ENCODE assay signal across 9 cellular contexts in genomic region chr10:123993534-123994416, GRCh38.
A peak's percentile ranks its signal among the peaks of the same experiment; 100 is the strongest.
DNase-seq lines count a peak whose midpoint lies in the region; ATAC-seq, FAIRE-seq and TF ChIP-seq lines count a peak whose summit lies in the region.
"Had no signal": no experiment of that assay in that cellular context is flagged by ENCODE, and none has a peak within 500 bp of the region (broad histone marks: within the 10 kb centered on the region; RNA-seq: fewer than 3 reads in every experiment).

No MANE protein-coding gene starts in this region.

- peak overlapping the region; percentile 57; the same call in 1 of the 3 replicates for H3K4me3 ChIP-seq in A549
- H3K4me3 ChIP-seq in K562, result no peak overlapping the region
- peak overlapping the region; percentile 30 to 69 for H3K4me3 ChIP-seq in muscle layer of colon (ENCODE audit: low read depth in 1 of 2, low read length in 2 of 2)
- peak overlapping the region in 1 of 2 donors; percentile 23 for H3K4me3 ChIP-seq in right atrium auricular region

- H3K27ac ChIP-seq in A549 (peak overlapping the region in 1 of 2 experiments; percentile 87; a peak in 3 of 6 replicates), K562 (ENCODE audit: extremely low read depth, low read depth, low read length) (no peak overlapping the region), muscle layer of colon (ENCODE audit: low read depth, low read length) (no peak overlapping the region), right atrium auricular region (no peak overlapping the region)
- H3K27ac ChIP-seq: WERI-Rb-1 had no signal

- no peaks in the 10 kb centered on the region for H4K20me1 ChIP-seq in K562 (replicated peaks; ENCODE audit: control insufficient read depth, insufficient read depth, low read length)

- no peaks in the 10 kb centered on the region for H3K79me2 ChIP-seq in K562 (ENCODE audit: control insufficient read depth, insufficient read depth, low read length)

- intact Hi-C loops in K562 (cut with micrococcal nuclease), result loop anchor here (1.0 kb wide), 1 partner anchor 396 kb away; no protein-coding TSS in a partner anchor

- no peaks in the 10 kb centered on the region for H3K9me1 ChIP-seq in K562 (ENCODE audit: control insufficient read depth, insufficient read depth, low read length)

- WGBS in A549 (ENCODE audit: missing lambda C conversion rate), result 69% methylated on average over 17 of the region's 17 CpGs
- 2% methylated on average over 9 of the region's 17 CpGs for WGBS in K562 (ENCODE audit: insufficient coverage, low coverage, missing lambda C conversion rate)

- H3K36me3 ChIP-seq in K562 (ENCODE audit: control insufficient read depth, insufficient read depth, low read length) (no peaks in the 10 kb centered on the region), muscle layer of colon (ENCODE audit: insufficient read depth, low read length) (no peaks in the 10 kb centered on the region), right atrium auricular region (no peaks in the 10 kb centered on the region)
- H3K36me3 ChIP-seq: WERI-Rb-1 had no signal

- peaks cover 27% of the 10 kb centered on the region for H3K4me1 ChIP-seq in A549
- peaks cover 0 to 12% of the 10 kb centered on the region in 2 experiments; a peak in 2 of 5 replicates for H3K4me1 ChIP-seq in K562 (replicated peaks in 1 of 2; ENCODE audit: control insufficient read depth in 2 of 2, insufficient read depth in 2 of 2, low read length in 2 of 2)
- peaks cover 22% of the 10 kb centered on the region for H3K4me1 ChIP-seq in muscle layer of colon (ENCODE audit: insufficient read depth, low read length)
- peaks cover 0 to 31% of the 10 kb centered on the region in 2 donors for H3K4me1 ChIP-seq in right atrium auricular region

- CTCF ChIA-PET in A549 (lab: Yijun Ruan, JAX), result interaction anchor here (0.6 to 14.1 kb wide), 69 partner anchors 8 to 854 kb away, joined by 3 to 581 read pairs (median 6); partner anchors contain the start of genes CHST15, LHPP and OAT
- CTCF ChIA-PET in K562 (lab: Yijun Ruan, JAX; ENCODE audit: low intra/inter-chr PET ratio), result interaction anchor here (2.3 kb wide), 1 partner anchor 396 kb away, joined by 26 read pairs; no protein-coding TSS in a partner anchor

- H3K9ac ChIP-seq in K562 (ENCODE audit: insufficient read depth in 1 of 2, low read depth in 2 of 2, low read length in 2 of 2) (no peak overlapping the region; a peak in 1 of 4 replicates), muscle layer of colon (ENCODE audit: low read length) (no peak overlapping the region)

- H3K9me3 ChIP-seq in A549, result peaks cover 2% of the 10 kb centered on the region; the same call in 1 of the 3 replicates
- no peaks in the 10 kb centered on the region for H3K9me3 ChIP-seq in K562 (replicated peaks; ENCODE audit: control insufficient read depth, insufficient read depth, low read depth, low read length)
- H3K9me3 ChIP-seq in muscle layer of colon (ENCODE audit: low read length), result no peaks in the 10 kb centered on the region
- no peaks in the 10 kb centered on the region for H3K9me3 ChIP-seq in right atrium auricular region

- H3K27me3 ChIP-seq in K562 (ENCODE audit: control insufficient read depth in 2 of 2, insufficient read depth in 2 of 2, low read length in 2 of 2) (no peaks in the 10 kb centered on the region), muscle layer of colon (ENCODE audit: control insufficient read depth in 1 of 2, insufficient read depth in 2 of 2, low read length in 2 of 2) (peaks cover 4 to 18% of the 10 kb centered on the region in 2 donors), right atrium auricular region (peaks cover 9 to 26% of the 10 kb centered on the region in 2 donors)

- DNase-seq in A549 (ENCODE audit: low read depth in 1 of 2, low spot score in 1 of 2), result no peak
- DNase-seq in K562 (ENCODE audit: extremely low read depth in 1 of 4, low spot score in 3 of 4), result no peak
- DNase-seq in right atrium auricular region (ENCODE audit: low spot score), result no peak
- no peak for DNase-seq in DMS 273 treated with DMSO at 0.1 percent for 48 hours (lab: John Stamatoyannopoulos, UW)
- no peak for DNase-seq in NCI-H510A (lab: John Stamatoyannopoulos, UW)

- in situ Hi-C loops in K562 (cut with MboI), result no loop called here

- FAIRE-seq in A549 (lab: Jason Lieb, UNC), result no peak
- FAIRE-seq in K562 (lab: Jason Lieb, UNC), result no peak

- TF ChIP-seq POLR2A in A549 (IDR thresholded peaks at IDR 0.05; ENCODE audit: low read length) (no peak), K562 (conservative IDR thresholded peaks at IDR 0.05) (no peak)

- POLR2A ChIA-PET in A549 (lab: Yijun Ruan, JAX), result interaction anchor here (0.5 to 2.5 kb wide), 8 partner anchors 70 to 505 kb away, joined by 3 to 21 read pairs (median 8); partner anchors contain the start of gene CHST15
- POLR2A ChIA-PET in K562 (lab: Yijun Ruan, JAX), result no interaction called here

- no peak; a peak in 2 of 6 replicates for ATAC-seq in A549
- peak; percentile 13 for ATAC-seq in GM21381 (IDR thresholded peaks at IDR 0.05; ENCODE audit: unreplicated experiment)
- no peak; the same call in 2 of the 3 replicates for ATAC-seq in K562
- ATAC-seq in GM19324 (IDR thresholded peaks at IDR 0.05; ENCODE audit: low FRiP score, unreplicated experiment), result no peak

- TF ChIP-seq EP300 in A549 (IDR thresholded peaks at IDR 0.05) (no peak), K562 (IDR thresholded peaks at IDR 0.05; ENCODE audit: low read length) (no peak)

- TF ChIP-seq RAD21 in A549 (conservative IDR thresholded peaks at IDR 0.05 in 1 of 2, IDR thresholded peaks at IDR 0.05 in 1 of 2) (no peak), K562 (CRISPR knock-in tag; conservative IDR thresholded peaks at IDR 0.05 in 1 of 2, IDR thresholded peaks at IDR 0.05 in 1 of 2) (no peak)

- H3K4me2 ChIP-seq in A549 (peak overlapping the region; percentile 89), K562 (ENCODE audit: insufficient read depth, low read length) (peak overlapping the region; percentile 60; the same call in 1 of the 2 replicates)

- TF ChIP-seq CTCF in A549 (IDR thresholded peaks at IDR 0.05), result no peak
- no peak for TF ChIP-seq CTCF in K562 (IDR thresholded peaks at IDR 0.05 in 2 of 3, conservative IDR thresholded peaks at IDR 0.05 in 1 of 3; ENCODE audit: insufficient read depth in 2 of 3, low read depth in 1 of 3, low read length in 3 of 3)
- TF ChIP-seq CTCF in right atrium auricular region (IDR thresholded peaks at IDR 0.05), result no peak

- BruUV-seq in K562 (replicated peaks; lab: Mats Ljungman, UMichigan), result no TSS peak

- H2AFZ ChIP-seq in K562 (ENCODE audit: low read depth, low read length), result no peak overlapping the region

TF ChIP-seq in A549, 52 proteins besides CTCF, POLR2A, EP300 and RAD21 (continues in another document):
- no peak for TF ChIP-seq HOXB5 (CRISPR knock-in tag; IDR thresholded peaks at IDR 0.05)
- TF ChIP-seq MYC (IDR thresholded peaks at IDR 0.05; ENCODE audit: borderline replicate concordance, low read length), result no peak
- TF ChIP-seq ATOH8 (CRISPR knock-in tag; IDR thresholded peaks at IDR 0.05; ENCODE audit: low read depth), result no peak
- no peak for TF ChIP-seq ZC3H11A (IDR thresholded peaks at IDR 0.05)
- TF ChIP-seq, protein P1, sequence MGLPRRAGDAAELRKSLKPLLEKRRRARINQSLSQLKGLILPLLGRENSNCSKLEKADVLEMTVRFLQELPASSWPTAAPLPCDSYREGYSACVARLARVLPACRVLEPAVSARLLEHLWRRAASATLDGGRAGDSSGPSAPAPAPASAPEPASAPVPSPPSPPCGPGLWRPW (IDR thresholded peaks at IDR 0.05), result no peak
- TF ChIP-seq CEBPB (IDR thresholded peaks at IDR 0.05), result no peak
- no peak for TF ChIP-seq FOSB (CRISPR knock-in tag; IDR thresholded peaks at IDR 0.05)
- no peak for TF ChIP-seq NPAS2 (CRISPR knock-in tag; IDR thresholded peaks at IDR 0.05; ENCODE audit: borderline replicate concordance)
- TF ChIP-seq ZNF302 (CRISPR knock-in tag; IDR thresholded peaks at IDR 0.05), result no peak

TF ChIP-seq in K562, 482 proteins besides CTCF, POLR2A, EP300 and RAD21:
- TF ChIP-seq, protein P2, sequence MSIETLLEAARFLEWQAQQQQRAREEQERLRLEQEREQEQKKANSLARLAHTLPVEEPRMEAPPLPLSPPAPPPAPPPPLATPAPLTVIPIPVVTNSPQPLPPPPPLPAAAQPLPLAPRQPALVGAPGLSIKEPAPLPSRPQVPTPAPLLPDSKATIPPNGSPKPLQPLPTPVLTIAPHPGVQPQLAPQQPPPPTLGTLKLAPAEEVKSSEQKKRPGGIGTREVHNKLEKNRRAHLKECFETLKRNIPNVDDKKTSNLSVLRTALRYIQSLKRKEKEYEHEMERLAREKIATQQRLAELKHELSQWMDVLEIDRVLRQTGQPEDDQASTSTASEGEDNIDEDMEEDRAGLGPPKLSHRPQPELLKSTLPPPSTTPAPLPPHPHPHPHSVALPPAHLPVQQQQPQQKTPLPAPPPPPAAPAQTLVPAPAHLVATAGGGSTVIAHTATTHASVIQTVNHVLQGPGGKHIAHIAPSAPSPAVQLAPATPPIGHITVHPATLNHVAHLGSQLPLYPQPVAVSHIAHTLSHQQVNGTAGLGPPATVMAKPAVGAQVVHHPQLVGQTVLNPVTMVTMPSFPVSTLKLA (conservative IDR thresholded peaks at IDR 0.05), result no peak
- no peak for TF ChIP-seq ZNF778 (CRISPR knock-in tag; IDR thresholded peaks at IDR 0.05)
- no peak for TF ChIP-seq ZNF121 (CRISPR knock-in tag; conservative IDR thresholded peaks at IDR 0.05)
- TF ChIP-seq NFXL1 (CRISPR knock-in tag; IDR thresholded peaks at IDR 0.05), result no peak
- TF ChIP-seq ELF4 (CRISPR knock-in tag; IDR thresholded peaks at IDR 0.05), result no peak
- TF ChIP-seq ZNF311 (CRISPR knock-in tag; IDR thresholded peaks at IDR 0.05), result no peak
- no peak for TF ChIP-seq PRPF4 (IDR thresholded peaks at IDR 0.05; ENCODE audit: insufficient read depth, low read depth, low read length, poor library complexity, severe bottlenecking)
- TF ChIP-seq, protein P3, sequence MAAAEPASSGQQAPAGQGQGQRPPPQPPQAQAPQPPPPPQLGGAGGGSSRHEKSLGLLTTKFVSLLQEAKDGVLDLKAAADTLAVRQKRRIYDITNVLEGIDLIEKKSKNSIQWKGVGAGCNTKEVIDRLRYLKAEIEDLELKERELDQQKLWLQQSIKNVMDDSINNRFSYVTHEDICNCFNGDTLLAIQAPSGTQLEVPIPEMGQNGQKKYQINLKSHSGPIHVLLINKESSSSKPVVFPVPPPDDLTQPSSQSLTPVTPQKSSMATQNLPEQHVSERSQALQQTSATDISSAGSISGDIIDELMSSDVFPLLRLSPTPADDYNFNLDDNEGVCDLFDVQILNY (CRISPR knock-in tag; IDR thresholded peaks at IDR 0.05), result no peak
- no peak for TF ChIP-seq MCM2 (IDR thresholded peaks at IDR 0.05; ENCODE audit: low read depth)
- no peak for TF ChIP-seq MTA1 (IDR thresholded peaks at IDR 0.05; ENCODE audit: borderline replicate concordance)
